In the genomic region with DNA sequence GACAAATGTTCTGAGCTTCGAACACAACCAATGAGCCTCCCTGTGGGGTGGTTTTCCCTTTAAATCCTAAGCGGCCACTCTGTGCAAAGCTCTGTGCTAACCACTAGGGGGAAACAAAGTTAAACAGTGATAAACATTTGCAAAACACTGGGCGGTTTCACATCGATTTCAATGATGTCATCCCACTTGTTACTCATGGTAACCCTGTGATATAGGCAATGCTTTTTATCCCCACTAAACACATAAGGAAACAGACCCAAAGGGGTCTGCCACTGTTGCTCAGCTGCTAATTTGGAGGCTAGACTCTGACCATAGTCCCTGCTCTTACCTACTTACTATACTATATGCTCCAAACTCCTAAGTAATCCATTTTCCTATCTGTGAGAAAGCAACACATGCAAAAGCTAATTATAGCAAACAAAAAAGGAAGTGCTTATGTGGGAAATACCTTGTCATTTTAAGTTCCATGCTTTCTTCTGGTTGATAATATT, we compare ENCODE assay signal across 8 cellular contexts. TPM values are rescaled to one million over a fixed set of nuclear protein-coding genes. Genes with fewer than 3 reads are reported as not detected.
DNase-seq lines count a peak whose midpoint lies in the region; ATAC-seq and TF ChIP-seq lines count a peak whose summit lies in the region.

No MANE protein-coding gene starts in this region.

- H2BK120ac ChIP-seq in mesendoderm (ENCODE audit: low read depth, low read length) = no peak overlapping the region

- no peaks in the 10 kb centered on the region for H3K27me3 ChIP-seq in CD8-positive, alpha-beta T cell (ENCODE audit: insufficient read depth, low read length)
- H3K27me3 ChIP-seq in endodermal cell (ENCODE audit: control insufficient read depth, insufficient read depth, low read length, poor library complexity, severe bottlenecking) = no peaks in the 10 kb centered on the region
- no peaks in the 10 kb centered on the region for H3K27me3 ChIP-seq in mesendoderm (ENCODE audit: insufficient read depth, low read length, poor library complexity)

- POLR2A ChIA-PET in CD8-positive, alpha-beta T cell (lab: Charles Lee) = no interaction called here
- POLR2A ChIA-PET in WTC11 (lab: Charles Lee) = no interaction called here

- CTCF ChIA-PET in CD8-positive, alpha-beta T cell (lab: Charles Lee) = interaction anchor here (1.1 to 2.7 kb wide), 4 partner anchors 12 to 29 kb away, joined by 3 to 10 read pairs (median 8); no protein-coding TSS in a partner anchor
- CTCF ChIA-PET in WTC11 (lab: Charles Lee) = interaction anchor here (0.5 to 4.1 kb wide), 42 partner anchors 9 to 685 kb away, joined by 3 to 48 read pairs (median 3); a partner anchor contains a TSS

- no peak overlapping the region for H3K4me2 ChIP-seq in mesendoderm (ENCODE audit: low read length)

- peak; percentile 82 for ATAC-seq in CD8-positive, alpha-beta T cell
- ATAC-seq in GM19324 (IDR thresholded peaks at IDR 0.05; ENCODE audit: low FRiP score, unreplicated experiment) (peak; percentile 78), HG03280 (IDR thresholded peaks at IDR 0.05; ENCODE audit: unreplicated experiment) (peak; percentile 98), WTC11 (peak; percentile 97)

- H2BK15ac ChIP-seq in mesendoderm (replicated peaks; ENCODE audit: low read depth) = no peak overlapping the region

- H3K56ac ChIP-seq in mesendoderm (ENCODE audit: low read length) = no peak overlapping the region

- H3K23ac ChIP-seq in mesendoderm (ENCODE audit: low read length) = no peak overlapping the region

- H4K8ac ChIP-seq in mesendoderm (ENCODE audit: low read depth, low read length) = no peak overlapping the region

- no peaks in the 10 kb centered on the region for H3K36me3 ChIP-seq in CD8-positive, alpha-beta T cell (ENCODE audit: insufficient read depth, low read length)
- H3K36me3 ChIP-seq in endodermal cell (ENCODE audit: control insufficient read depth, insufficient read depth, low read length) (no peaks in the 10 kb centered on the region), mesendoderm (ENCODE audit: control insufficient read depth, insufficient read depth, low read length) (no peaks in the 10 kb centered on the region)

- H3K36me3 Mint-ChIP-seq in CD8-positive, alpha-beta T cell = no peaks in the 10 kb centered on the region
- H3K36me3 Mint-ChIP-seq in WTC11 = no peaks in the 10 kb centered on the region
- no peaks in the 10 kb centered on the region for H3K36me3 Mint-ChIP-seq in endodermal cell (ENCODE audit: low read depth)

- no peak overlapping the region for H3K4me3 Mint-ChIP-seq in CD8-positive, alpha-beta T cell
- H3K4me3 Mint-ChIP-seq in WTC11 (no peak overlapping the region), endodermal cell (no peak overlapping the region)

- H3K4ac ChIP-seq in mesendoderm (ENCODE audit: low read depth, low read length) = no peak overlapping the region

- peak; percentile 53 for TF ChIP-seq CTCF in CD8-positive, alpha-beta T cell (IDR thresholded peaks at IDR 0.05)
- TF ChIP-seq CTCF in WTC11 (IDR thresholded peaks at IDR 0.05) = peak; percentile 61
- TF ChIP-seq CTCF in endodermal cell (conservative IDR thresholded peaks at IDR 0.05) = peak; percentile 82

- H3K4me1 Mint-ChIP-seq in CD8-positive, alpha-beta T cell (ENCODE audit: low read depth) = peaks cover 12% of the 10 kb centered on the region
- H3K4me1 Mint-ChIP-seq in WTC11 = peaks cover 9% of the 10 kb centered on the region
- no peaks in the 10 kb centered on the region for H3K4me1 Mint-ChIP-seq in endodermal cell

- peaks cover 7% of the 10 kb centered on the region for H3K27me3 Mint-ChIP-seq in CD8-positive, alpha-beta T cell (ENCODE audit: low read depth)
- H3K27me3 Mint-ChIP-seq in WTC11 (ENCODE audit: low read depth) (peaks cover 2% of the 10 kb centered on the region; the same call in 1 of the 2 replicates), endodermal cell (ENCODE audit: insufficient read depth) (no peaks in the 10 kb centered on the region)

- peak in 4 of 7 experiments; percentile 2 to 29 (median 17) for DNase-seq in CD8-positive, alpha-beta T cell
- DNase-seq in NCI-H2196 treated with DMSO at 0.1 percent for 48 hours (lab: John Stamatoyannopoulos, UW; ENCODE audit: unreplicated experiment) (peak; percentile 43), WTC11 (ENCODE audit: low spot score) (peak; percentile 58), endodermal cell (peak; percentile 87), mesendoderm (peak; percentile 93), substantia nigra (lab: John Stamatoyannopoulos, UW) (peak in 25 of 49 donors; percentile 2 to 50 (median 13))

- no peak overlapping the region for H3K18ac ChIP-seq in mesendoderm (ENCODE audit: low read length)

- H3K9me3 ChIP-seq in CD8-positive, alpha-beta T cell (ENCODE audit: low read length) = no peaks in the 10 kb centered on the region
- no peaks in the 10 kb centered on the region for H3K9me3 ChIP-seq in endodermal cell (ENCODE audit: control insufficient read depth, low read length)

- peaks cover 8% of the 10 kb centered on the region for H3K4me1 ChIP-seq in CD8-positive, alpha-beta T cell (ENCODE audit: insufficient read depth, low read length)
- no peaks in the 10 kb centered on the region for H3K4me1 ChIP-seq in endodermal cell (ENCODE audit: control insufficient read depth, insufficient read depth, low read length)
- H3K4me1 ChIP-seq in mesendoderm (ENCODE audit: control insufficient read depth, low read depth, low read length) = no peaks in the 10 kb centered on the region

- intact Hi-C loops in CD8-positive, alpha-beta T cell (cut with DNase I, micrococcal nuclease) = no loop called here

- no peak overlapping the region for H3K27ac Mint-ChIP-seq in CD8-positive, alpha-beta T cell
- H3K27ac Mint-ChIP-seq in WTC11 (peak overlapping the region; percentile 77), endodermal cell (peak overlapping the region; percentile 46)

- H2BK5ac ChIP-seq in mesendoderm (ENCODE audit: low read length) = no peak overlapping the region

- H3K4me3 ChIP-seq in CD8-positive, alpha-beta T cell (ENCODE audit: low read depth, low read length) = no peak overlapping the region
- H3K4me3 ChIP-seq in endodermal cell (ENCODE audit: low read length) (no peak overlapping the region), mesendoderm (ENCODE audit: low read length) (no peak overlapping the region)

- no peak overlapping the region for H3K27ac ChIP-seq in CD8-positive, alpha-beta T cell (ENCODE audit: low read depth, low read length)
- H3K27ac ChIP-seq in endodermal cell (ENCODE audit: low read depth, low read length) (no peak overlapping the region), mesendoderm (ENCODE audit: low read depth, low read length) (no peak overlapping the region), substantia nigra (ENCODE audit: low read depth, low read length, poor library complexity, severe bottlenecking) (no peak overlapping the region)

- no peaks in the 10 kb centered on the region for H3K79me1 ChIP-seq in mesendoderm (ENCODE audit: low read length)

- 13 to 26% methylated on average over 4 of the region's 4 CpGs for WGBS in endodermal cell (ENCODE audit: insufficient coverage in 1 of 2, insufficient read length in 1 of 2), 2 experiments
- no CpG with 5 or more reads among the region's 4 CpGs for WGBS in mesendoderm (ENCODE audit: extremely low coverage, insufficient coverage, low lambda C conversion rate)

- no peaks in the 10 kb centered on the region for H3K9me3 Mint-ChIP-seq in CD8-positive, alpha-beta T cell
- H3K9me3 Mint-ChIP-seq in WTC11 = no peaks in the 10 kb centered on the region
- no peaks in the 10 kb centered on the region for H3K9me3 Mint-ChIP-seq in endodermal cell

- no peak overlapping the region for H3K9ac ChIP-seq in endodermal cell (ENCODE audit: extremely low read depth, low read length, poor library complexity, severe bottlenecking)
- no peak overlapping the region for H3K9ac ChIP-seq in mesendoderm (ENCODE audit: low read length)

- H3K79me2 ChIP-seq in mesendoderm (ENCODE audit: control insufficient read depth, insufficient read depth, low read length) = no peaks in the 10 kb centered on the region

- H4K5ac ChIP-seq in mesendoderm (ENCODE audit: low read length) = no peak overlapping the region

- H2AK5ac ChIP-seq in mesendoderm (ENCODE audit: low read length) = no peak overlapping the region

TF ChIP-seq in WTC11, 78 proteins besides CTCF, POLR2A, EP300 and RAD21:
- no peak for TF ChIP-seq SP1 (CRISPR knock-in tag; conservative IDR thresholded peaks at IDR 0.05)

RNA-seq across cellular contexts. Expression of a gene that starts 57.3 kb away (rescaled TPM):
- not detected for total RNA-seq in CD8-positive, alpha-beta T cell
- total RNA-seq in WTC11 (2021) = 1.7 to 2.4 TPM (median 2.1 TPM) in 3 replicates
- 1 to 10 TPM; 2.7 to 4.6 TPM for total RNA-seq in endodermal cell
- polyA plus RNA-seq in endodermal cell (2013, experiment 1 of 2) = 1.1 TPM
- 1.1 TPM for polyA plus RNA-seq in endodermal cell (2013, experiment 2 of 2)
- 0.80 TPM for polyA plus RNA-seq in mesendoderm (2013, experiment 1 of 2)
- polyA plus RNA-seq in mesendoderm (2013, experiment 2 of 2) = 0.91 TPM

Comparison
In these comparisons a context has a peak if more than half of its experiments do, and no peak if none do; other contexts are left out.
1. DNase-seq: peak in every context shown above with its lines; median percentile 93 in mesendoderm; 87 in endodermal cell; 58 in WTC11; 43 in NCI-H2196 treated with DMSO at 0.1 percent for 48 hours; 17 in CD8-positive, alpha-beta T cell; 13 in substantia nigra.